ENCODE assay signal across 7 cellular contexts in the genomic region with DNA sequence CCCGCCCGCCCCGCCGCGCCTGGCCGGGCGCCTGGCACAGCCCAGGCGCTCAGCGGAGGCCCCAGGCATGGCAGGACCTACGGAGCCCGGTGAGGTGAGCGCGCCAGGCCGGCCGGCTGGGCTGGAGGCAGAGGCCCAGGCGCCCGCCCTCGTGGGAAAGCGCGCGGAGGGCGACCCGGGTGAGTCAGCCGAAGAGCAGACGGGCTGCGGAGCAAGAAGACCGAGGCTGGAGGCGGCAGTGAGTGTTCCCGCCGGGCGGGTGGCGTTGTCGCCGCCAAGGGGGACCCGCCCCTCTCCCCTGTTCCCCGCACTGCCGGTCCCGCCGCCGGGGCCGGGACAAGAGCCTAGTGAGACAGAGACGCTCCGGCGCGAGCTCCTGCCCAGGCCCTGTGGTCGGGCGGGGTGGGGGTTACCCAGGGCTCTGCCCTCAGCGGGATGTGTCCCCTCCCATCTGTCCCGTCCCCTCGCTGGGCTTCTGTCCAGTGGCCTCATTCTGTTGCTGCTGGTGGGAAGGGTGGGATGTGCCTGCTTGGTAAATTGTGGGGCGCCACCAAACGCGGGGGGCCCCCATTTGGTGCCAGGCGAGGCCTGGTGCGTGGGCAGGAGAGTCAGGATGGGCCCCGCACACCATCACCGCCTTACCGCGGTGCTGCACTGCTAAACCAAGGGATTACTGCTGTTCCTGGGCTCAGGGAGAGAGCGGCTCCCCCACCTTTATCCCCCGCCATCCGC. TPM values are rescaled to one million over a fixed set of nuclear protein-coding genes. Genes with fewer than 3 reads are reported as not detected.
A peak's percentile ranks its signal among the peaks of the same experiment; 100 is the strongest.
DNase-seq lines count a peak whose midpoint lies in the region; TF ChIP-seq lines count a peak whose summit lies in the region.

No MANE protein-coding gene starts in this region.

- H3K4me3 Mint-ChIP-seq in nephron: peak overlapping the region in 2 of 3 experiments; percentile 55 to 68

- H3K27me3 ChIP-seq in HUES48 (ENCODE audit: control insufficient read depth, insufficient read depth, low read length) (peaks cover 70% of the 10 kb centered on the region), suprapubic skin (peaks cover 11% of the 10 kb centered on the region)

- H3K4me3 ChIP-seq in HUES48 (ENCODE audit: low read depth, low read length) (peak overlapping the region; percentile 61), suprapubic skin (peak overlapping the region; percentile 42)

- no peak for TF ChIP-seq EP300 in suprapubic skin (IDR thresholded peaks at IDR 0.05)

- 30% methylated on average over 6 of the region's 62 CpGs for WGBS in suprapubic skin

- H3K9me3 ChIP-seq in HUES48 (ENCODE audit: control insufficient read depth, insufficient read depth, low read length) (no peaks in the 10 kb centered on the region), suprapubic skin (no peaks in the 10 kb centered on the region)

- H3K36me3 ChIP-seq in HUES48 (ENCODE audit: control insufficient read depth, insufficient read depth, low read length) (no peaks in the 10 kb centered on the region), suprapubic skin (no peaks in the 10 kb centered on the region)

- peak overlapping the region; percentile 23 for H3K27ac ChIP-seq in HUES48 (ENCODE audit: low read depth, low read length)
- no peak overlapping the region for H3K27ac ChIP-seq in suprapubic skin

- no peak overlapping the region for H3K9ac ChIP-seq in HUES48 (ENCODE audit: low read depth, low read length)

- H3K4me1 Mint-ChIP-seq in nephron: peaks cover 10% of the 10 kb centered on the region

- DNase-seq in activated CD8-positive, alpha-beta memory T cell treated with anti-CD3 and anti-CD28 coated beads for 24 hours: peak; percentile 76
- peak; percentile 45 for DNase-seq in fibroblast of peridontal ligament (ENCODE audit: extremely low read depth)
- no peak for DNase-seq in suprapubic skin (ENCODE audit: low spot score in 2 of 2)
- no peak for DNase-seq in NCI-H2081 (lab: John Stamatoyannopoulos, UW)
- DNase-seq in NK-92 treated with Interleukin-12 subunit alpha and Interleukin-12 subunit beta, amount 100 ng/mL, for 24 hours (lab: John Stamatoyannopoulos, UW): no peak

- no peaks in the 10 kb centered on the region for H3K9me3 Mint-ChIP-seq in nephron

- H3K27me3 Mint-ChIP-seq in nephron (ENCODE audit: low read depth): peaks cover 72% of the 10 kb centered on the region

- TF ChIP-seq POLR2A in suprapubic skin (IDR thresholded peaks at IDR 0.05): no peak

- H3K36me3 Mint-ChIP-seq in nephron (ENCODE audit: low read depth): no peaks in the 10 kb centered on the region

- H3K27ac Mint-ChIP-seq in nephron: no peak overlapping the region

- no peak for TF ChIP-seq CTCF in nephron (IDR thresholded peaks at IDR 0.05; ENCODE audit: unreplicated experiment in 3 of 3)
- TF ChIP-seq CTCF in suprapubic skin (IDR thresholded peaks at IDR 0.05): no peak

- H3K4me1 ChIP-seq in HUES48 (ENCODE audit: control insufficient read depth, insufficient read depth, low read length): peaks cover 34% of the 10 kb centered on the region
- peaks cover 33% of the 10 kb centered on the region for H3K4me1 ChIP-seq in suprapubic skin

RNA-seq across cellular contexts. Expression of gene NODAL, which starts 17.0 kb away (rescaled TPM):
- total RNA-seq in suprapubic skin: not detected

RNA-seq across cellular contexts. Expression of gene PALD1, which starts 20.1 kb away (rescaled TPM):
- total RNA-seq in suprapubic skin: 10 to 100 TPM in 1 of 4 donors, 1 to 10 TPM in 3; 6.2 to 12.1 (median 7.7) TPM

RNA-seq across cellular contexts. Expression of gene EIF4EBP2, which starts 54.5 kb away (rescaled TPM):
- 10 to 100 TPM; 71.7 to 91.6 (median 77.1) TPM for total RNA-seq in suprapubic skin

Comparison
In these comparisons a context has a peak if more than half of its experiments do, and no peak if none do; other contexts are left out.
1. DNase-seq: peak in activated CD8-positive, alpha-beta memory T cell treated with anti-CD3 and anti-CD28 coated beads for 24 hours (single experiment) and fibroblast of peridontal ligament (single experiment); none in suprapubic skin (0 of 2), NCI-H2081 (0 of 2) and NK-92 treated with Interleukin-12 subunit alpha and Interleukin-12 subunit beta, amount 100 ng/mL, for 24 hours (single experiment).